23 cellular contexts compared by ENCODE assay signal in the genomic region with DNA sequence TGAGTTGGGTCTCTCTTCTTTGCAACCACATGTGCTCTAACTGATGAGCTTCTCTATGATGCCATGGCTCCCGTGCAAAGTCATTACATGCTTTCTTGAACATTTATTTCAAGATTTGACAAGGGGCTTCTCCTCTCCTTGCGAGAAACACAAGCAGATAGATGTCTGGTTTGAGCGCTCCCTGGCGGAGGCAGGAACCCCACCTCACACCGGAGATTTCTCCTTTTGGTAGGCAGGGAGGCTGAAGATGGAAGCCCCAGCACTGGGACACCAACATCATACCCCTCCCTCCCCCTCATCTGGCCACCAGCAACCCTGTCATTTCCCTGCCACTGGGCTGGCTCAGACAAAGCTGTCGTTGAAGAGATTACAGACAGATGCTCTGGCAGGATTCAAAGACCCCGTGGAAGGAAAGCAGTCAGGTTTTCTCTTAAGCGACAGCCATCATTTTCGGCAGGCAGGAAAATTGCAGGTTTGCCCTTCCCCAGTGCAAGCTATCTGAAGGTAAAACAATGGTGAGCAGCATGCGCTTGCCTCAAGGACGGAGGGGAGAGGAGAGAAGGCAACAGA.
"Had no signal": no experiment of that assay in that cellular context is flagged by ENCODE, and none has a peak within 500 bp of the region (broad histone marks: within the 10 kb centered on the region; RNA-seq: fewer than 3 reads in every experiment).

No MANE protein-coding gene starts in this region.

- H3K4me1 ChIP-seq: left ventricle myocardium inferior, lower lobe of right lung, prostate gland, sigmoid colon, stomach, thyroid gland had no signal

- ATAC-seq: effector memory CD8-positive, alpha-beta T cell; left colon; mucosa of descending colon; natural killer cell treated with Interleukin-12 subunit alpha and Interleukin-12 subunit beta and Interleukin-15 and Interleukin-18, amount 100 ng/mL, for 72 hours; right cardiac atrium; stimulated activated effector memory CD8-positive, alpha-beta T cell treated with anti-CD3 and anti-CD28 coated beads, Interleukin-12 subunit alpha, Interleukin-12 subunit beta, amount 100 ng/mL, for 72 hours had no signal

- H2AFZ ChIP-seq: neural progenitor cell had no signal

- H3K4me3 ChIP-seq: left ventricle myocardium inferior, lower lobe of right lung, mucosa of descending colon, neural progenitor cell, prostate gland, sigmoid colon, stomach, thyroid gland had no signal

- H3K9me3 Mint-ChIP-seq: effector memory CD8-positive, alpha-beta T cell; natural killer cell treated with Interleukin-12 subunit alpha and Interleukin-12 subunit beta and Interleukin-15 and Interleukin-18, amount 100 ng/mL, for 72 hours; stimulated activated effector memory CD8-positive, alpha-beta T cell treated with anti-CD3 and anti-CD28 coated beads, Interleukin-12 subunit alpha, Interleukin-12 subunit beta, amount 100 ng/mL, for 72 hours; type B pancreatic cell had no signal

- H3K4me2 ChIP-seq: neural progenitor cell had no signal

- H3K9ac ChIP-seq: neural progenitor cell had no signal

- H3K27ac Mint-ChIP-seq: effector memory CD8-positive, alpha-beta T cell; immature natural killer cell; memory B cell; naive B cell; natural killer cell treated with Interleukin-12 subunit alpha and Interleukin-12 subunit beta and Interleukin-15 and Interleukin-18, amount 100 ng/mL, for 72 hours; neural progenitor cell; stimulated activated effector memory CD8-positive, alpha-beta T cell treated with anti-CD3 and anti-CD28 coated beads, Interleukin-12 subunit alpha, Interleukin-12 subunit beta, amount 100 ng/mL, for 72 hours; type B pancreatic cell had no signal

- H3K27me3 Mint-ChIP-seq: memory B cell, naive B cell had no signal

- H3K9me3 ChIP-seq: lower lobe of right lung, mucosa of descending colon, prostate gland, sigmoid colon, thyroid gland had no signal

- H3K4me1 Mint-ChIP-seq: immature natural killer cell; memory B cell; naive B cell; stimulated activated effector memory CD8-positive, alpha-beta T cell treated with anti-CD3 and anti-CD28 coated beads, Interleukin-12 subunit alpha, Interleukin-12 subunit beta, amount 100 ng/mL, for 72 hours had no signal

- H3K36me3 Mint-ChIP-seq: immature natural killer cell; memory B cell; naive B cell; natural killer cell treated with Interleukin-12 subunit alpha and Interleukin-12 subunit beta and Interleukin-15 and Interleukin-18, amount 100 ng/mL, for 72 hours; neural progenitor cell; stimulated activated effector memory CD8-positive, alpha-beta T cell treated with anti-CD3 and anti-CD28 coated beads, Interleukin-12 subunit alpha, Interleukin-12 subunit beta, amount 100 ng/mL, for 72 hours; type B pancreatic cell had no signal

- DNase-seq: cortex of kidney; effector memory CD8-positive, alpha-beta T cell; hypothalamus; immature natural killer cell; kidney glomerular epithelial cell; left colon; left ventricle myocardium inferior; lower lobe of right lung; mucosa of descending colon; naive B cell; right cardiac atrium; sigmoid colon; stimulated activated CD4-positive, alpha-beta T cell treated with anti-CD3 and anti-CD28 coated beads, Interleukin-2, amount 100 ng/mL, for 24 hours; stimulated activated CD4-positive, alpha-beta T cell treated with anti-CD3 and anti-CD28 coated beads, Interleukin-4, amount 100 ng/mL, for 24 hours; stimulated activated naive CD4-positive, alpha-beta T cell treated with Interleukin-2 at 50 U/mL for 16 hours; stomach; thyroid gland had no signal

- H3K36me3 ChIP-seq: left ventricle myocardium inferior, lower lobe of right lung, neural progenitor cell, prostate gland, sigmoid colon, stomach, thyroid gland had no signal

- H3K27ac ChIP-seq: left ventricle myocardium inferior, lower lobe of right lung, neural progenitor cell, prostate gland, sigmoid colon, stomach, thyroid gland had no signal

- H3K27me3 ChIP-seq: neural progenitor cell, sigmoid colon, stomach, thyroid gland had no signal

- H3K4me3 Mint-ChIP-seq: effector memory CD8-positive, alpha-beta T cell; immature natural killer cell; memory B cell; natural killer cell treated with Interleukin-12 subunit alpha and Interleukin-12 subunit beta and Interleukin-15 and Interleukin-18, amount 100 ng/mL, for 72 hours; stimulated activated effector memory CD8-positive, alpha-beta T cell treated with anti-CD3 and anti-CD28 coated beads, Interleukin-12 subunit alpha, Interleukin-12 subunit beta, amount 100 ng/mL, for 72 hours; type B pancreatic cell had no signal
